ENCODE assay signal across 8 cellular contexts in the genomic region with DNA sequence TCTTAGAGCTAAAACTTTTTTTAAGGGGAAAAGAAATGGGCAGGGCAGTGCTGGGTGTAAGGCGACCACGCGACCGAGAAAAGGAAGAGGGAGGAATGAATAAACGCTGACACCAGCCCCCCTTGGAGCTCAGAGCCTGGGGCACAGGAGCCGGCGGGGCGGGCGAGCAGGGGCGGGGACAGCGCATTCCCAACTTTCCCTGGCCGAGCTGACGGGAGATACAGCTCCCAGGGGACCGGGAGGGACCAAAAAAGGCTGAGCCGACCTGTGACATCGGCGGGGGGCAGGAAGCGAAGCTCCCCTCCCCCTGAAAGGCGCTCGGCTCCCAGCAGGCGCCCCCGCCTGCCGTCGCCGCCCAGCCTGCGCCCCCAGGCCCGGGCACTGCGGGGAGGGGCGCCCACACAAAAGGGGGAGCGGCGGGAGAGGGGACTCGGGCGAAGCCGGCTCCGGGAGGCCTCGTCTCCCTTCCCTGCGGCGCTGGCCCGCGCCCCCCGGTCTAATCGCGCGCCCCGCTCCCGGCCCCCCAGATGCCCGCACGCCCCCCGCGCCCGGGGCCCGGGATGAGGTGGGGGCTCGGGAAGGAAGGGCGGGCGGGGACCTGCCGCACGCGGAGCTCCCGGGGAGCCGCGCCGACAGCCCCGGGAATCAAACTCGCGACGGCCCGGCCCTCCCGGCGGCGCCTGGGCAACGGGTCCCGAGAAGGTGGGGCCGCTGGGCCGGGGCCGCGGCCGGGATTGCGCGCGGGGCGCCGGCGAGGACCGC. TPM values are rescaled to one million over a fixed set of nuclear protein-coding genes. Genes with fewer than 3 reads are reported as not detected.
DNase-seq lines count a peak whose midpoint lies in the region; ATAC-seq and TF ChIP-seq lines count a peak whose summit lies in the region.

No MANE protein-coding gene starts in this region.

- intact Hi-C loops in activated CD4-positive, alpha-beta T cell treated with anti-CD3 and anti-CD28 coated beads, Interleukin-2, amount 10 ng/mL, durations not matched to agents 24 days and 14 days (cut with micrococcal nuclease), result no loop called here
- intact Hi-C loops in psoas muscle (cut with DNase I), result loop anchor here in 1 of 2 donors (5.0 kb wide), 1 partner anchor 97 kb away; no protein-coding TSS in a partner anchor

- in situ Hi-C loops in astrocyte of the cerebellum (cut with HindIII; ENCODE audit: low sequenced_read_pairs), result no loop called here

- WGBS in psoas muscle, 3 donors, result 0 to 1% (median 1%) methylated on average over 29 to 81 of the region's 84 CpGs

- H3K27me3 Mint-ChIP-seq in activated CD4-positive, alpha-beta T cell treated with anti-CD3 and anti-CD28 coated beads, Interleukin-2, amount 10 ng/mL, durations not matched to agents 24 days and 14 days, result peaks cover 51% of the 10 kb centered on the region

- no peak for DNase-seq in activated CD4-positive, alpha-beta T cell treated with anti-CD3 and anti-CD28 coated beads, Interleukin-2, amount 10 ng/mL, durations not matched to agents 24 days and 14 days
- DNase-seq in activated CD4-positive, alpha-beta T cell treated with anti-CD3 and anti-CD28 coated beads, Interleukin-2, amount 50 U/mL, for 48 hours, result no peak
- DNase-seq in NCI-H2107 treated with DMSO at 0.1 percent for 48 hours (lab: John Stamatoyannopoulos, UW; ENCODE audit: unreplicated experiment), result peak; percentile 48
- no peak for DNase-seq in astrocyte of the cerebellum (ENCODE audit: low read depth)
- peak in 34 of 51 donors; percentile 24 to 77 (median 57) for DNase-seq in hypothalamus (lab: John Stamatoyannopoulos, UW)
- peak; percentile 85 to 90 for DNase-seq in psoas muscle

- H3K4me3 ChIP-seq in astrocyte of the cerebellum (ENCODE audit: low read depth, low read length) (peak overlapping the region; percentile 67), psoas muscle (peak overlapping the region; percentile 96)

- H3K9me3 Mint-ChIP-seq in activated CD4-positive, alpha-beta T cell treated with anti-CD3 and anti-CD28 coated beads, Interleukin-2, amount 10 ng/mL, durations not matched to agents 24 days and 14 days, result no peaks in the 10 kb centered on the region

- H3K4me3 Mint-ChIP-seq in activated CD4-positive, alpha-beta T cell treated with anti-CD3 and anti-CD28 coated beads, Interleukin-2, amount 10 ng/mL, durations not matched to agents 24 days and 14 days, result peak overlapping the region; percentile 71

- H3K4me1 ChIP-seq in psoas muscle, result peaks cover 60% of the 10 kb centered on the region

- ATAC-seq in psoas muscle, result peak; percentile 48 to 63 (median 52)
- no peak for ATAC-seq in GM18858 (IDR thresholded peaks at IDR 0.05; ENCODE audit: unreplicated experiment)
- ATAC-seq in HG03460 (IDR thresholded peaks at IDR 0.05; ENCODE audit: unreplicated experiment), result no peak

- H3K27me3 ChIP-seq in psoas muscle (ENCODE audit: insufficient read depth in 3 of 3, low read length in 2 of 3), result no peaks in the 10 kb centered on the region

- H3K36me3 ChIP-seq in psoas muscle (ENCODE audit: insufficient read depth in 1 of 2, low read depth in 1 of 2), result no peaks in the 10 kb centered on the region

- no peaks in the 10 kb centered on the region for H3K36me3 Mint-ChIP-seq in activated CD4-positive, alpha-beta T cell treated with anti-CD3 and anti-CD28 coated beads, Interleukin-2, amount 10 ng/mL, durations not matched to agents 24 days and 14 days (ENCODE audit: low read depth)

- H3K27ac ChIP-seq in psoas muscle, result peak overlapping the region; percentile 99

- H3K27ac Mint-ChIP-seq in activated CD4-positive, alpha-beta T cell treated with anti-CD3 and anti-CD28 coated beads, Interleukin-2, amount 10 ng/mL, durations not matched to agents 24 days and 14 days, result no peak overlapping the region

- H3K4me1 Mint-ChIP-seq in activated CD4-positive, alpha-beta T cell treated with anti-CD3 and anti-CD28 coated beads, Interleukin-2, amount 10 ng/mL, durations not matched to agents 24 days and 14 days, result peaks cover 30% of the 10 kb centered on the region

- no peaks in the 10 kb centered on the region for H3K9me3 ChIP-seq in psoas muscle

- TF ChIP-seq CTCF in astrocyte of the cerebellum (IDR thresholded peaks at IDR 0.05; ENCODE audit: low read depth, low read length, missing control alignments), result no peak
- no peak for TF ChIP-seq CTCF in psoas muscle (IDR thresholded peaks at IDR 0.05)

RNA-seq across cellular contexts. Expression of a gene that starts 0.6 kb away (rescaled TPM):
- total RNA-seq in activated CD4-positive, alpha-beta T cell treated with anti-CD3 and anti-CD28 coated beads, Interleukin-2, amount 10 ng/mL, durations not matched to agents 24 days and 14 days, result 0.50 and 0.58 TPM in 2 replicates
- total RNA-seq in psoas muscle, result 10 to 100 TPM; 31.1 to 67.2 (median 47.4) TPM
- polyA plus RNA-seq in psoas muscle, result 10 to 100 TPM; 28.0 to 56.5 (median 46.4) TPM

RNA-seq across cellular contexts. Expression of a gene that starts 33.5 kb away (rescaled TPM):
- total RNA-seq in activated CD4-positive, alpha-beta T cell treated with anti-CD3 and anti-CD28 coated beads, Interleukin-2, amount 10 ng/mL, durations not matched to agents 24 days and 14 days, result 35.4 and 37.3 TPM in 2 replicates
- total RNA-seq in psoas muscle, result 10 to 100 TPM; 45.7 to 92.5 (median 70.7) TPM
- 10 to 100 TPM; 30.6 to 50.5 (median 36.6) TPM for polyA plus RNA-seq in psoas muscle

RNA-seq across cellular contexts. Expression of a gene that starts 52.4 kb away (rescaled TPM):
- 510 and 515 TPM in 2 replicates for total RNA-seq in activated CD4-positive, alpha-beta T cell treated with anti-CD3 and anti-CD28 coated beads, Interleukin-2, amount 10 ng/mL, durations not matched to agents 24 days and 14 days
- total RNA-seq in psoas muscle, result 100 to 1,000 TPM in 2 of 4 donors, 10 to 100 TPM in 2; 71.2 to 141 (median 100) TPM
- polyA plus RNA-seq in psoas muscle, result 100 to 1,000 TPM in 1 of 3 donors, 10 to 100 TPM in 2; 61.2 to 128 (median 93.7) TPM

Comparison
In these comparisons a context has a peak if more than half of its experiments do, and no peak if none do; other contexts are left out.
1. DNase-seq: peak in NCI-H2107 treated with DMSO at 0.1 percent for 48 hours (single experiment), hypothalamus (34 of 51) and psoas muscle (2 of 2); none in activated CD4-positive, alpha-beta T cell treated with anti-CD3 and anti-CD28 coated beads, Interleukin-2, amount 10 ng/mL, durations not matched to agents 24 days and 14 days (single experiment), activated CD4-positive, alpha-beta T cell treated with anti-CD3 and anti-CD28 coated beads, Interleukin-2, amount 50 U/mL, for 48 hours (0 of 2) and astrocyte of the cerebellum (single experiment).
2. ATAC-seq: peak in psoas muscle (4 of 4); none in GM18858 (single experiment) and HG03460 (single experiment).
3. RNA of a gene that starts 0.6 kb away (total RNA-seq): 31.1 to 67.2 TPM in psoas muscle; 0.50 to 0.58 TPM in activated CD4-positive, alpha-beta T cell treated with anti-CD3 and anti-CD28 coated beads, Interleukin-2, amount 10 ng/mL, durations not matched to agents 24 days and 14 days; every median in the first group is over 10 times any median in the second.